In the genomic region with DNA sequence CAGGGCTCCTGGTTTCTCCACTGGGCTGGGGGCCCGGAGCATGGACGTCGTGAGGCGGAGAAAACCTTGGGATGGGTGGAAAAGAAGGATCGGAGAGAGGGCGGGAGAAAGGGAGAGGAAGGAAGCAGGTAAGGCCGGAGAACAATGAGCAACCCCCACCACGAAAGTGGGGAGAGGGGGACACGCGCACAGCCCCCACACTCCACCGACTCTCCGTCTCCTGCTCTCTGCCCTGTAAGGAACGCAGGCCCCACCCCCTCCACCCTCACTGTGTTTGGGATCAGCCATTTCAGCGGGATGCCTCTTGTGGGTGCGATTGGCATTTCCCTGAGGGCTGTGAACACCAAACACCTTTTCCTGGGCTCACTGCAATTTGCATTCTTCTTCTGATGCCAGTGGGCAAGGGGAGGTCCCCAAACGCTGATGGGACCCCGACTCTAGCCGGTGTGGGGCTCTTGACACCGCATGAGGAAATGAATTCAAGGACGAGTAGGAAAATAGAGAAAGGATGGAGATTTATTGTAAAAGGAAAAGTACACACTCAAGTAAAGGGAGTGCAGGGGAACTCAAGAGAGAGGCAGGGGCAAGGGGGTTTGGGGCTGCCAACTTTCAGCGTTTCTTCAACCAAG, we compare ENCODE assay signal across 13 cellular contexts. TPM values are rescaled to one million over a fixed set of nuclear protein-coding genes. Genes with fewer than 3 reads are reported as not detected.
A peak's percentile ranks its signal among the peaks of the same experiment; 100 is the strongest.
DNase-seq lines count a peak whose midpoint lies in the region; ATAC-seq and TF ChIP-seq lines count a peak whose summit lies in the region.
"Had no signal": no experiment of that assay in that cellular context is flagged by ENCODE, and none has a peak within 500 bp of the region (broad histone marks: within the 10 kb centered on the region; RNA-seq: fewer than 3 reads in every experiment).

No MANE protein-coding gene starts in this region.

- H3K27me3 Mint-ChIP-seq in mesothelial cell of epicardium (ENCODE audit: low read depth) = peaks cover 100% of the 10 kb centered on the region

- intact Hi-C loops in Right ventricle myocardium inferior (cut with DNase I) (no loop called here), cardiac septum (cut with DNase I) (no loop called here)

- peak overlapping the region; percentile 65 for H3K4me3 ChIP-seq in coronary artery
- H3K4me3 ChIP-seq in effector memory CD4-positive, alpha-beta T cell (ENCODE audit: insufficient read depth, low read depth, low read length, poor library complexity, severe bottlenecking) = no peak overlapping the region
- H3K4me3 ChIP-seq: right lobe of liver had no signal

- H3K4me1 ChIP-seq in effector memory CD4-positive, alpha-beta T cell (ENCODE audit: control insufficient read depth, insufficient read depth, low read length, poor library complexity, severe bottlenecking) = peaks cover 12% of the 10 kb centered on the region

- no peaks in the 10 kb centered on the region for H3K36me3 ChIP-seq in effector memory CD4-positive, alpha-beta T cell (ENCODE audit: control insufficient read depth, insufficient read depth, low read length)
- H3K36me3 ChIP-seq: brain microvascular endothelial cell, right lobe of liver had no signal

- no peaks in the 10 kb centered on the region for H3K9me3 ChIP-seq in effector memory CD4-positive, alpha-beta T cell (ENCODE audit: control insufficient read depth, low read length)
- H3K9me3 ChIP-seq: right lobe of liver had no signal

- H3K36me3 Mint-ChIP-seq in mesothelial cell of epicardium = no peaks in the 10 kb centered on the region

- peak; percentile 44 for DNase-seq in Right ventricle myocardium inferior (ENCODE audit: missing footprints)
- DNase-seq in cardiac septum (ENCODE audit: low spot score) = no peak
- no peak for DNase-seq in coronary artery (ENCODE audit: low spot score)
- no peak for DNase-seq in mesothelial cell of epicardium (ENCODE audit: low spot score in 2 of 2, unreplicated experiment in 2 of 2)
- no peak for DNase-seq in activated gamma-delta T cell (lab: John Stamatoyannopoulos, UW)
- no peak for DNase-seq in DMS79 (lab: John Stamatoyannopoulos, UW)
- no peak for DNase-seq in NCI-H2029 (lab: John Stamatoyannopoulos, UW)
- DNase-seq in effector memory CD4-positive, alpha-beta T cell = no peak
- DNase-seq: AML-193, brain microvascular endothelial cell, GOT3, NCI-H1694 treated with DMSO at 0.1 percent for 48 hours, right lobe of liver had no signal

- peaks cover 38% of the 10 kb centered on the region for H3K27me3 ChIP-seq in effector memory CD4-positive, alpha-beta T cell (replicated peaks; ENCODE audit: control insufficient read depth, insufficient read depth, low read length, poor library complexity, severe bottlenecking)

- H3K4me3 Mint-ChIP-seq in mesothelial cell of epicardium = peak overlapping the region; percentile 4

- ATAC-seq in Right ventricle myocardium inferior = no peak

- peaks cover 8% of the 10 kb centered on the region for H3K4me1 Mint-ChIP-seq in mesothelial cell of epicardium

- TF ChIP-seq CTCF in coronary artery (IDR thresholded peaks at IDR 0.05) (no peak), mesothelial cell of epicardium (IDR thresholded peaks at IDR 0.05; ENCODE audit: unreplicated experiment) (no peak)

- no peak overlapping the region for H3K27ac ChIP-seq in coronary artery
- no peak overlapping the region for H3K27ac ChIP-seq in effector memory CD4-positive, alpha-beta T cell (ENCODE audit: insufficient read depth, low read length, poor library complexity, severe bottlenecking)
- H3K27ac ChIP-seq: brain microvascular endothelial cell, right lobe of liver had no signal

- peaks cover 10% of the 10 kb centered on the region for H3K9me3 Mint-ChIP-seq in mesothelial cell of epicardium

- H3K27ac Mint-ChIP-seq in mesothelial cell of epicardium = no peak overlapping the region

RNA-seq across cellular contexts. Expression of a gene that starts 13.0 kb away (rescaled TPM):
- total RNA-seq in Right ventricle myocardium inferior = not detected
- not detected for total RNA-seq in cardiac septum
- total RNA-seq in mesothelial cell of epicardium = not detected in 3 replicates
- total RNA-seq: right lobe of liver had no signal

RNA-seq across cellular contexts. Expression of a gene that starts 30.6 kb away (rescaled TPM):
- total RNA-seq in Right ventricle myocardium inferior = 1.4 TPM
- total RNA-seq in cardiac septum = 0.57 TPM
- total RNA-seq in mesothelial cell of epicardium = 4.3 to 6.4 TPM (median 5.4 TPM) in 3 replicates
